In genomic region chr5:71714911-71715310, GRCh38 we compare ENCODE assay signal across 33 cellular contexts. TPM values are rescaled to one million over a fixed set of nuclear protein-coding genes. Genes with fewer than 3 reads are reported as not detected.
"Had no signal": no experiment of that assay in that cellular context is flagged by ENCODE, and none has a peak within 500 bp of the region (broad histone marks: within the 10 kb centered on the region; RNA-seq: fewer than 3 reads in every experiment).

No MANE protein-coding gene starts in this region.

- H3K36me3 Mint-ChIP-seq: naive thymus-derived CD8-positive, alpha-beta T cell; stimulated activated naive B cell treated with anti-CD40 and anti-IgM and Interleukin-4, amounts not matched to agents 10 μg/mL and 1 μg/mL and 100 μg/mL, for 72 hours had no signal

- H3K4me3 ChIP-seq: hepatocyte, lower lobe of right lung, right atrium auricular region, right lobe of liver, stomach, testis, thyroid gland, transverse colon, upper lobe of left lung, vagina had no signal

- H3K27ac ChIP-seq: hepatocyte, lower lobe of right lung, parathyroid adenoma, right atrium auricular region, right lobe of liver, stomach, testis, transverse colon, upper lobe of left lung, vagina had no signal

- H3K27me3 ChIP-seq: testis, thyroid gland had no signal

- H3K4me3 Mint-ChIP-seq: naive thymus-derived CD8-positive, alpha-beta T cell; nephron; neural crest cell; stimulated activated naive B cell treated with anti-CD40 and anti-IgM and Interleukin-4, amounts not matched to agents 10 μg/mL and 1 μg/mL and 100 μg/mL, for 72 hours had no signal

- H3K9me3 ChIP-seq: lower lobe of right lung, right atrium auricular region, right lobe of liver, stomach, testis, thyroid gland, transverse colon, upper lobe of left lung, vagina had no signal

- H3K36me3 ChIP-seq: lower lobe of right lung, right atrium auricular region, right lobe of liver, stomach, thyroid gland, transverse colon, upper lobe of left lung, vagina had no signal

- DNase-seq: islet precursor cell; left ventricle myocardium superior; lower lobe of right lung; mammary epithelial cell; mesenchymal stem cell; naive thymus-derived CD8-positive, alpha-beta T cell; nucleus accumbens; right lobe of liver; stimulated activated CD4-positive, alpha-beta T cell treated with anti-CD3 and anti-CD28 coated beads, Interleukin-12 subunit alpha, Interleukin-12 subunit beta, amount 100 ng/mL, for 4 hours; stimulated activated CD4-positive, alpha-beta T cell treated with anti-CD3 and anti-CD28 coated beads, Interleukin-15, amount 100 ng/mL, for 24 hours; stimulated activated CD4-positive, alpha-beta T cell treated with anti-CD3 and anti-CD28 coated beads, Interleukin-2, amount 100 ng/mL, for 24 hours; stimulated activated CD4-positive, alpha-beta T cell treated with anti-CD3 and anti-CD28 coated beads, Interleukin-4, amount 100 ng/mL, for 1 hour; stimulated activated naive B cell treated with anti-CD40 and anti-IgM and Interleukin-4, amounts not matched to agents 10 μg/mL and 1 μg/mL and 100 μg/mL, for 72 hours; stimulated activated naive CD8-positive, alpha-beta T cell treated with anti-CD3 and anti-CD28 coated beads, Interleukin-15, Interleukin-2, amounts not matched to agents 100 U/mL and 50 U/mL, for 24 hours; stomach; testis; thyroid gland; transverse colon; upper lobe of left lung had no signal

- H3K4me1 Mint-ChIP-seq: nephron, neural crest cell had no signal

- H3K27ac Mint-ChIP-seq: naive thymus-derived CD8-positive, alpha-beta T cell; nephron; stimulated activated naive B cell treated with anti-CD40 and anti-IgM and Interleukin-4, amounts not matched to agents 10 μg/mL and 1 μg/mL and 100 μg/mL, for 72 hours had no signal

- ATAC-seq: left lobe of liver; left ventricle myocardium superior; lower lobe of right lung; naive thymus-derived CD8-positive, alpha-beta T cell; right lobe of liver; stimulated activated naive B cell treated with anti-CD40 and anti-IgM and Interleukin-4, amounts not matched to agents 10 μg/mL and 1 μg/mL and 100 μg/mL, for 72 hours; stimulated activated naive CD8-positive, alpha-beta T cell treated with anti-CD3 and anti-CD28 coated beads, Interleukin-15, Interleukin-2, amounts not matched to agents 100 U/mL and 50 U/mL, for 24 hours had no signal

- H3K4me1 ChIP-seq: lower lobe of right lung, parathyroid adenoma, right atrium auricular region, right lobe of liver, testis, transverse colon, vagina had no signal

- H3K9me3 Mint-ChIP-seq: nephron, neural crest cell had no signal

RNA-seq across cellular contexts. Expression of gene CARTPT, which starts 4.2 kb away (rescaled TPM):
- total RNA-seq: kidney epithelial cell; left lobe of liver; left ventricle myocardium superior; lower lobe of right lung; mammary epithelial cell; naive thymus-derived CD8-positive, alpha-beta T cell; neural crest cell; osteoblast; posterior vena cava; pulmonary artery endothelial cell; renal cortical epithelial cell; right atrium auricular region; right lobe of liver; skeletal muscle tissue; urinary bladder; vagina had no signal
- polyA plus RNA-seq: hepatocyte; mammary epithelial cell; naive thymus-derived CD8-positive, alpha-beta T cell had no signal
